In genomic region chr12:26822051-26822450, GRCh38 we compare ENCODE assay signal across 17 cellular contexts.
"Had no signal": no experiment of that assay in that cellular context is flagged by ENCODE, and none has a peak within 500 bp of the region (broad histone marks: within the 10 kb centered on the region; RNA-seq: fewer than 3 reads in every experiment).

No MANE protein-coding gene starts in this region.

- ATAC-seq: activated T-cell treated with anti-CD3 and anti-CD28 coated beads, Interleukin-2, amount 50 U/mL, for 72 hours; stimulated activated naive B cell treated with anti-CD40 and anti-IgM and Interleukin-4, amounts not matched to agents 10 μg/mL and 1 μg/mL and 100 μg/mL, for 72 hours; T-cell had no signal

- H3K27ac Mint-ChIP-seq: activated CD4-positive, alpha-beta memory T cell treated with anti-CD3 and anti-CD28 coated beads, Interleukin-2, amount 10 ng/mL, durations not matched to agents 7 days and 5 days; activated naive CD8-positive, alpha-beta T cell treated with anti-CD3 and anti-CD28 coated beads for 36 hours; activated T-cell treated with anti-CD3 and anti-CD28 coated beads, Interleukin-2, amount 50 U/mL, for 72 hours; stimulated activated naive B cell treated with anti-CD40 and anti-IgM and Interleukin-4, amounts not matched to agents 10 μg/mL and 1 μg/mL and 100 μg/mL, for 72 hours; T-cell had no signal

- H3K9ac ChIP-seq: parathyroid adenoma had no signal

- H3K79me2 ChIP-seq: parathyroid adenoma had no signal

- H3K4me3 ChIP-seq: esophagus squamous epithelium, heart right ventricle, skin epidermis, tibial nerve had no signal

- H3K9me3 Mint-ChIP-seq: activated CD4-positive, alpha-beta memory T cell treated with anti-CD3 and anti-CD28 coated beads, Interleukin-2, amount 10 ng/mL, durations not matched to agents 7 days and 5 days; activated naive CD8-positive, alpha-beta T cell treated with anti-CD3 and anti-CD28 coated beads for 36 hours; activated T-cell treated with anti-CD3 and anti-CD28 coated beads, Interleukin-2, amount 50 U/mL, for 72 hours; stimulated activated naive B cell treated with anti-CD40 and anti-IgM and Interleukin-4, amounts not matched to agents 10 μg/mL and 1 μg/mL and 100 μg/mL, for 72 hours; T-cell had no signal

- H3K9me3 ChIP-seq: esophagus squamous epithelium, heart right ventricle, tibial nerve had no signal

- H3K27ac ChIP-seq: esophagus squamous epithelium, VCaP had no signal

- H3K27me3 ChIP-seq: esophagus squamous epithelium, heart right ventricle, tibial nerve had no signal

- DNase-seq: activated CD4-positive, alpha-beta memory T cell treated with anti-CD3 and anti-CD28 coated beads, Interleukin-2, amount 10 ng/mL, durations not matched to agents 7 days and 5 days; activated CD8-positive, alpha-beta memory T cell treated with anti-CD3 and anti-CD28 coated beads, Interleukin-2, amount 50 U/mL, for 4 hours; activated gamma-delta T cell treated with Interleukin-2 at 50 U/mL for 16 hours; activated naive CD8-positive, alpha-beta T cell treated with anti-CD3 and anti-CD28 coated beads for 36 hours; activated T-cell treated with anti-CD3 and anti-CD28 coated beads, Interleukin-2, amount 50 U/mL, for 72 hours; esophagus squamous epithelium; heart right ventricle; islet precursor cell; retina; stimulated activated naive B cell treated with anti-CD40 and anti-IgM and Interleukin-4, amounts not matched to agents 10 μg/mL and 1 μg/mL and 100 μg/mL, for 72 hours; T-cell; T1000 had no signal

- FAIRE-seq: frontal cortex had no signal

- H2AFZ ChIP-seq: parathyroid adenoma had no signal

- H3K36me3 ChIP-seq: esophagus squamous epithelium, tibial nerve had no signal

- H3K4me3 Mint-ChIP-seq: activated CD4-positive, alpha-beta memory T cell treated with anti-CD3 and anti-CD28 coated beads, Interleukin-2, amount 10 ng/mL, durations not matched to agents 7 days and 5 days; activated naive CD8-positive, alpha-beta T cell treated with anti-CD3 and anti-CD28 coated beads for 36 hours; activated T-cell treated with anti-CD3 and anti-CD28 coated beads, Interleukin-2, amount 50 U/mL, for 72 hours; stimulated activated naive B cell treated with anti-CD40 and anti-IgM and Interleukin-4, amounts not matched to agents 10 μg/mL and 1 μg/mL and 100 μg/mL, for 72 hours; T-cell had no signal

- H3K27me3 Mint-ChIP-seq: activated CD4-positive, alpha-beta memory T cell treated with anti-CD3 and anti-CD28 coated beads, Interleukin-2, amount 10 ng/mL, durations not matched to agents 7 days and 5 days; activated naive CD8-positive, alpha-beta T cell treated with anti-CD3 and anti-CD28 coated beads for 36 hours; stimulated activated naive B cell treated with anti-CD40 and anti-IgM and Interleukin-4, amounts not matched to agents 10 μg/mL and 1 μg/mL and 100 μg/mL, for 72 hours; T-cell had no signal
